8 cellular contexts compared by ENCODE assay signal in genomic region chr17:5031365-5032082, GRCh38. TPM values are rescaled to one million over a fixed set of nuclear protein-coding genes. Genes with fewer than 3 reads are reported as not detected.
A peak's percentile ranks its signal among the peaks of the same experiment; 100 is the strongest.
DNase-seq lines count a peak whose midpoint lies in the region; ATAC-seq and TF ChIP-seq lines count a peak whose summit lies in the region.

No MANE protein-coding gene starts in this region.

- peaks cover 2% of the 10 kb centered on the region for H3K27me3 Mint-ChIP-seq in activated CD4-positive, alpha-beta T cell treated with anti-CD3 and anti-CD28 coated beads, Interleukin-2, amount 10 ng/mL, durations not matched to agents 24 days and 14 days
- peaks cover 23% of the 10 kb centered on the region for H3K27me3 Mint-ChIP-seq in dendritic cell treated with granulocyte-macrophage colony-stimulating factor and Interleukin-4, amounts not matched to agents 40 ng/mL and 50 ng/mL, for 4 days

- H3K4me3 ChIP-seq in left lung, result peak overlapping the region; percentile 19 to 44

- no peaks in the 10 kb centered on the region for H3K9me3 ChIP-seq in left lung

- H3K4me3 Mint-ChIP-seq in activated CD4-positive, alpha-beta T cell treated with anti-CD3 and anti-CD28 coated beads, Interleukin-2, amount 10 ng/mL, durations not matched to agents 24 days and 14 days, result peak overlapping the region; percentile 81
- H3K4me3 Mint-ChIP-seq in dendritic cell treated with granulocyte-macrophage colony-stimulating factor and Interleukin-4, amounts not matched to agents 40 ng/mL and 50 ng/mL, for 4 days, result peak overlapping the region; percentile 72

- ATAC-seq in HG02885 (IDR thresholded peaks at IDR 0.05; ENCODE audit: poor library complexity, unreplicated experiment) (peak; percentile 62), left lung (peak; percentile 82)

- peak overlapping the region; percentile 92 for H3K27ac Mint-ChIP-seq in activated CD4-positive, alpha-beta T cell treated with anti-CD3 and anti-CD28 coated beads, Interleukin-2, amount 10 ng/mL, durations not matched to agents 24 days and 14 days
- H3K27ac Mint-ChIP-seq in dendritic cell treated with granulocyte-macrophage colony-stimulating factor and Interleukin-4, amounts not matched to agents 40 ng/mL and 50 ng/mL, for 4 days, result peak overlapping the region; percentile 97

- peak; percentile 65 to 85 for TF ChIP-seq CTCF in left lung (IDR thresholded peaks at IDR 0.05)

- DNase-seq in GM03348 (ENCODE audit: low spot score) (peak; percentile 93), NCI-H345 treated with DMSO at 0.1 percent for 48 hours (lab: John Stamatoyannopoulos, UW; ENCODE audit: unreplicated experiment) (peak; percentile 9), left lung (peak; percentile 85 to 94), NK-92 (lab: John Stamatoyannopoulos, UW; ENCODE audit: unreplicated experiment) (no peak)
- peak; percentile 95 for DNase-seq in activated CD4-positive, alpha-beta T cell treated with anti-CD3 and anti-CD28 coated beads, Interleukin-2, amount 10 ng/mL, durations not matched to agents 24 days and 14 days
- DNase-seq in stimulated activated CD4-positive, alpha-beta T cell treated with anti-CD3 and anti-CD28 coated beads, Interleukin-1b, Interleukin-23, amount 100 ng/mL, for 4 hours (ENCODE audit: low read depth in 2 of 2), result peak; percentile 78 to 85

- peak overlapping the region; percentile 33 to 77 for H3K27ac ChIP-seq in left lung

- peaks cover 22% of the 10 kb centered on the region for H3K4me1 Mint-ChIP-seq in activated CD4-positive, alpha-beta T cell treated with anti-CD3 and anti-CD28 coated beads, Interleukin-2, amount 10 ng/mL, durations not matched to agents 24 days and 14 days
- peaks cover 54% of the 10 kb centered on the region for H3K4me1 Mint-ChIP-seq in dendritic cell treated with granulocyte-macrophage colony-stimulating factor and Interleukin-4, amounts not matched to agents 40 ng/mL and 50 ng/mL, for 4 days (ENCODE audit: low read depth)

- intact Hi-C loops in activated CD4-positive, alpha-beta T cell treated with anti-CD3 and anti-CD28 coated beads, Interleukin-2, amount 10 ng/mL, durations not matched to agents 24 days and 14 days (cut with micrococcal nuclease), result loop anchor here (1.0 to 2.0 kb wide), 3 partner anchors 17 to 45 kb away; partner anchors contain the start of gene CAMTA2
- intact Hi-C loops in dendritic cell treated with granulocyte-macrophage colony-stimulating factor and Interleukin-4, amounts not matched to agents 40 ng/mL and 50 ng/mL, for 4 days (cut with micrococcal nuclease), result loop anchor here (1.0 to 5.0 kb wide), 2 partner anchors 31 to 44 kb away; partner anchors contain the start of gene CAMTA2
- intact Hi-C loops in left lung (cut with DNase I), result no loop called here

- H3K4me1 ChIP-seq in left lung, result peaks cover 5 to 30% of the 10 kb centered on the region in 2 donors

- peaks cover 2% of the 10 kb centered on the region for H3K36me3 Mint-ChIP-seq in activated CD4-positive, alpha-beta T cell treated with anti-CD3 and anti-CD28 coated beads, Interleukin-2, amount 10 ng/mL, durations not matched to agents 24 days and 14 days (ENCODE audit: low read depth)
- no peaks in the 10 kb centered on the region for H3K36me3 Mint-ChIP-seq in dendritic cell treated with granulocyte-macrophage colony-stimulating factor and Interleukin-4, amounts not matched to agents 40 ng/mL and 50 ng/mL, for 4 days (ENCODE audit: low read depth)

- H3K27me3 ChIP-seq in left lung, result peaks cover 6 to 23% of the 10 kb centered on the region in 2 donors

- H3K9me3 Mint-ChIP-seq in activated CD4-positive, alpha-beta T cell treated with anti-CD3 and anti-CD28 coated beads, Interleukin-2, amount 10 ng/mL, durations not matched to agents 24 days and 14 days, result no peaks in the 10 kb centered on the region
- no peaks in the 10 kb centered on the region for H3K9me3 Mint-ChIP-seq in dendritic cell treated with granulocyte-macrophage colony-stimulating factor and Interleukin-4, amounts not matched to agents 40 ng/mL and 50 ng/mL, for 4 days

- H3K36me3 ChIP-seq in left lung, result no peaks in the 10 kb centered on the region

RNA-seq across cellular contexts. Expression of gene SLC52A1, which starts 3.7 kb away (rescaled TPM):
- total RNA-seq in activated CD4-positive, alpha-beta T cell treated with anti-CD3 and anti-CD28 coated beads, Interleukin-2, amount 10 ng/mL, durations not matched to agents 24 days and 14 days, result 0.14 TPM in 2 replicates
- total RNA-seq in left lung, result under 1 TPM; 0.58 to 0.73 TPM

RNA-seq across cellular contexts. Expression of gene KIF1C, which starts 33.8 kb away (rescaled TPM):
- 62.3 TPM in 2 replicates for total RNA-seq in activated CD4-positive, alpha-beta T cell treated with anti-CD3 and anti-CD28 coated beads, Interleukin-2, amount 10 ng/mL, durations not matched to agents 24 days and 14 days
- 100 to 1,000 TPM; 205 to 239 TPM for total RNA-seq in left lung

RNA-seq across cellular contexts. Expression of gene INCA1, which starts 34.2 kb away (rescaled TPM):
- total RNA-seq in activated CD4-positive, alpha-beta T cell treated with anti-CD3 and anti-CD28 coated beads, Interleukin-2, amount 10 ng/mL, durations not matched to agents 24 days and 14 days, result 0.56 and 0.69 TPM in 2 replicates
- total RNA-seq in left lung, result 1 to 10 TPM; 1.0 to 2.4 TPM

RNA-seq across cellular contexts. Expression of gene CAMTA2, which starts 44.0 kb away (rescaled TPM):
- 87.7 and 89.7 TPM in 2 replicates for total RNA-seq in activated CD4-positive, alpha-beta T cell treated with anti-CD3 and anti-CD28 coated beads, Interleukin-2, amount 10 ng/mL, durations not matched to agents 24 days and 14 days
- 10 to 100 TPM; 51.3 to 64.9 TPM for total RNA-seq in left lung

RNA-seq across cellular contexts. Expression of gene ZFP3, which starts 46.7 kb away (rescaled TPM):
- total RNA-seq in activated CD4-positive, alpha-beta T cell treated with anti-CD3 and anti-CD28 coated beads, Interleukin-2, amount 10 ng/mL, durations not matched to agents 24 days and 14 days, result 1.9 and 2.6 TPM in 2 replicates
- total RNA-seq in left lung, result 1 to 10 TPM; 4.9 to 5.7 TPM

Comparison
In these comparisons a context has a peak if more than half of its experiments do, and no peak if none do; other contexts are left out.
1. intact Hi-C loops: an anchor here in activated CD4-positive, alpha-beta T cell treated with anti-CD3 and anti-CD28 coated beads, Interleukin-2, amount 10 ng/mL, durations not matched to agents 24 days and 14 days (1.0 to 2.0 kb wide) and dendritic cell treated with granulocyte-macrophage colony-stimulating factor and Interleukin-4, amounts not matched to agents 40 ng/mL and 50 ng/mL, for 4 days (1.0 to 5.0 kb wide); none called in left lung.